In genomic region chr1:227847046-227847445, GRCh38 we compare ENCODE assay signal across 5 cellular contexts. TPM values are rescaled to one million over a fixed set of nuclear protein-coding genes. Genes with fewer than 3 reads are reported as not detected.
"Had no signal": no experiment of that assay in that cellular context is flagged by ENCODE, and none has a peak within 500 bp of the region (broad histone marks: within the 10 kb centered on the region; RNA-seq: fewer than 3 reads in every experiment).

No MANE protein-coding gene starts in this region.

RNA-seq across cellular contexts. Expression of gene PRSS38, which starts 31.6 kb away (rescaled TPM):
- total RNA-seq: HepG2, HT-29, HT1080, IMR-90 had no signal
- polyA plus RNA-seq: HepG2, IgD-negative memory B cell, IMR-90 had no signal
